ENCODE assay signal across 8 cellular contexts in the genomic region with DNA sequence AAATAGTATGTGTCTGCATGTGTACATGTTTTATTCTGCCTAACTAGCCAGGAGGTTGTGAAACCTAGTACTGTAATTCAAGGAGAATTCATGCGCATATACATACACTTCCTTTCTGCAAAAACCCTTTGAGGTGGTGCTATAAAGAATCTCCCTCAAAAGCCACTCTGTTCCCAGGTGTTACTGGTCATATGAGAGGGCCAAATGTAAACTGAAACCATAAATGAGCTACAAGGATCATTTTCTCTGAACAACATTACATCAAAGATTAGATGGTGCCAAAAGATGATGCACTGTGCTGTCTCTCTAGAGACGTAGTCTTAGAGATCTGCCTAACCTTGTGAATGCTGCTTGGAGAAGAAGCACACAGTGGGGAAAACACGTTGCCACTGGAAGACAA. TPM values are rescaled to one million over a fixed set of nuclear protein-coding genes. Genes with fewer than 3 reads are reported as not detected.
DNase-seq lines count a peak whose midpoint lies in the region; ATAC-seq and TF ChIP-seq lines count a peak whose summit lies in the region.

No MANE protein-coding gene starts in this region.

- CTCF ChIA-PET in WTC11 (lab: Charles Lee): interaction anchor here (1.1 kb wide), 1 partner anchor 79 kb away, joined by 3 read pairs; no protein-coding TSS in a partner anchor
- CTCF ChIA-PET in Calu3 (lab: Charles Lee): no interaction called here

- peak overlapping the region; percentile 45 for H3K4me3 Mint-ChIP-seq in T-helper 1 cell treated with Interleukin-12 subunit alpha and Interleukin-12 subunit beta and Interleukin-4 antibody, amounts not matched to agents 30 μg/mL and 1 μg/mL, for 36 hours
- H3K4me3 Mint-ChIP-seq in WTC11: no peak overlapping the region
- H3K4me3 Mint-ChIP-seq in stimulated activated naive B cell treated with anti-CD40 and anti-IgM and Interleukin-4, amounts not matched to agents 10 μg/mL and 1 μg/mL and 100 μg/mL, for 72 hours: no peak overlapping the region
- no peak overlapping the region for H3K4me3 Mint-ChIP-seq in Calu3 (ENCODE audit: low read depth, unreplicated experiment)

- H3K9me3 Mint-ChIP-seq in T-helper 1 cell treated with Interleukin-12 subunit alpha and Interleukin-12 subunit beta and Interleukin-4 antibody, amounts not matched to agents 30 μg/mL and 1 μg/mL, for 36 hours: no peaks in the 10 kb centered on the region
- H3K9me3 Mint-ChIP-seq in WTC11 (no peaks in the 10 kb centered on the region), Calu3 (ENCODE audit: low read depth, unreplicated experiment) (no peaks in the 10 kb centered on the region)
- no peaks in the 10 kb centered on the region for H3K9me3 Mint-ChIP-seq in stimulated activated naive B cell treated with anti-CD40 and anti-IgM and Interleukin-4, amounts not matched to agents 10 μg/mL and 1 μg/mL and 100 μg/mL, for 72 hours

- POLR2A ChIA-PET in WTC11 (lab: Charles Lee): no interaction called here

- DNase-seq in T-helper 1 cell (no peak), WTC11 (ENCODE audit: low spot score) (no peak), Calu3 (no peak), ACHN (no peak), HUDEP-2 (lab: John Stamatoyannopoulos, UW; ENCODE audit: unreplicated experiment in 76 of 76) (no peak)
- no peak for DNase-seq in stimulated activated naive B cell treated with anti-CD40 and anti-IgM and Interleukin-4, amounts not matched to agents 10 μg/mL and 1 μg/mL and 100 μg/mL, for 72 hours

- TF ChIP-seq CTCF in WTC11 (IDR thresholded peaks at IDR 0.05) (no peak), Calu3 (IDR thresholded peaks at IDR 0.05; ENCODE audit: unreplicated experiment) (no peak)

- no peaks in the 10 kb centered on the region for H3K27me3 Mint-ChIP-seq in T-helper 1 cell treated with Interleukin-12 subunit alpha and Interleukin-12 subunit beta and Interleukin-4 antibody, amounts not matched to agents 30 μg/mL and 1 μg/mL, for 36 hours (ENCODE audit: low read depth)
- H3K27me3 Mint-ChIP-seq in WTC11 (ENCODE audit: low read depth): no peaks in the 10 kb centered on the region
- no peaks in the 10 kb centered on the region for H3K27me3 Mint-ChIP-seq in stimulated activated naive B cell treated with anti-CD40 and anti-IgM and Interleukin-4, amounts not matched to agents 10 μg/mL and 1 μg/mL and 100 μg/mL, for 72 hours
- H3K27me3 Mint-ChIP-seq in Calu3 (ENCODE audit: unreplicated experiment): no peaks in the 10 kb centered on the region

- no TSS peak for BruUV-seq in Calu3 (replicated peaks; lab: Mats Ljungman, UMichigan)

- ATAC-seq in HG03175 (IDR thresholded peaks at IDR 0.05; ENCODE audit: unreplicated experiment) (peak; percentile 59), WTC11 (no peak)
- ATAC-seq in stimulated activated naive B cell treated with anti-CD40 and anti-IgM and Interleukin-4, amounts not matched to agents 10 μg/mL and 1 μg/mL and 100 μg/mL, for 72 hours (replicated peaks): peak; percentile 79 to 83

- H3K27ac Mint-ChIP-seq in T-helper 1 cell treated with Interleukin-12 subunit alpha and Interleukin-12 subunit beta and Interleukin-4 antibody, amounts not matched to agents 30 μg/mL and 1 μg/mL, for 36 hours: peak overlapping the region; percentile 76
- H3K27ac Mint-ChIP-seq in WTC11: peak overlapping the region; percentile 88
- H3K27ac Mint-ChIP-seq in stimulated activated naive B cell treated with anti-CD40 and anti-IgM and Interleukin-4, amounts not matched to agents 10 μg/mL and 1 μg/mL and 100 μg/mL, for 72 hours: no peak overlapping the region
- no peak overlapping the region for H3K27ac Mint-ChIP-seq in Calu3 (ENCODE audit: unreplicated experiment)

- in situ Hi-C loops in ACHN (cut with HindIII; ENCODE audit: low pct_ligation_motif_present, low pct_unique_long_range_greater_than_20kb, low sequenced_read_pairs): no loop called here

- intact Hi-C loops in Calu3 (cut with micrococcal nuclease; ENCODE audit: unreplicated experiment): no loop called here

- peaks cover 36% of the 10 kb centered on the region for H3K4me1 Mint-ChIP-seq in T-helper 1 cell treated with Interleukin-12 subunit alpha and Interleukin-12 subunit beta and Interleukin-4 antibody, amounts not matched to agents 30 μg/mL and 1 μg/mL, for 36 hours (ENCODE audit: low read depth)
- peaks cover 97% of the 10 kb centered on the region for H3K4me1 Mint-ChIP-seq in WTC11
- peaks cover 12 to 38% of the 10 kb centered on the region in 2 donors for H3K4me1 Mint-ChIP-seq in stimulated activated naive B cell treated with anti-CD40 and anti-IgM and Interleukin-4, amounts not matched to agents 10 μg/mL and 1 μg/mL and 100 μg/mL, for 72 hours
- peaks cover 25% of the 10 kb centered on the region for H3K4me1 Mint-ChIP-seq in Calu3 (ENCODE audit: low read depth, unreplicated experiment)

- peaks cover 7% of the 10 kb centered on the region for H3K36me3 Mint-ChIP-seq in T-helper 1 cell treated with Interleukin-12 subunit alpha and Interleukin-12 subunit beta and Interleukin-4 antibody, amounts not matched to agents 30 μg/mL and 1 μg/mL, for 36 hours (ENCODE audit: low read depth)
- H3K36me3 Mint-ChIP-seq in WTC11 (no peaks in the 10 kb centered on the region), Calu3 (ENCODE audit: insufficient read depth, unreplicated experiment) (no peaks in the 10 kb centered on the region)
- H3K36me3 Mint-ChIP-seq in stimulated activated naive B cell treated with anti-CD40 and anti-IgM and Interleukin-4, amounts not matched to agents 10 μg/mL and 1 μg/mL and 100 μg/mL, for 72 hours: no peaks in the 10 kb centered on the region

TF ChIP-seq in WTC11, 78 proteins besides CTCF, POLR2A, EP300 and RAD21 (continues in another document):
- TF ChIP-seq, protein P1, sequence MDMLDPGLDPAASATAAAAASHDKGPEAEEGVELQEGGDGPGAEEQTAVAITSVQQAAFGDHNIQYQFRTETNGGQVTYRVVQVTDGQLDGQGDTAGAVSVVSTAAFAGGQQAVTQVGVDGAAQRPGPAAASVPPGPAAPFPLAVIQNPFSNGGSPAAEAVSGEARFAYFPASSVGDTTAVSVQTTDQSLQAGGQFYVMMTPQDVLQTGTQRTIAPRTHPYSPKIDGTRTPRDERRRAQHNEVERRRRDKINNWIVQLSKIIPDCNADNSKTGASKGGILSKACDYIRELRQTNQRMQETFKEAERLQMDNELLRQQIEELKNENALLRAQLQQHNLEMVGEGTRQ (CRISPR knock-in tag; IDR thresholded peaks at IDR 0.05): no peak
- no peak for TF ChIP-seq ESRRA (CRISPR knock-in tag; IDR thresholded peaks at IDR 0.05; ENCODE audit: borderline replicate concordance)
- TF ChIP-seq, protein P2, sequence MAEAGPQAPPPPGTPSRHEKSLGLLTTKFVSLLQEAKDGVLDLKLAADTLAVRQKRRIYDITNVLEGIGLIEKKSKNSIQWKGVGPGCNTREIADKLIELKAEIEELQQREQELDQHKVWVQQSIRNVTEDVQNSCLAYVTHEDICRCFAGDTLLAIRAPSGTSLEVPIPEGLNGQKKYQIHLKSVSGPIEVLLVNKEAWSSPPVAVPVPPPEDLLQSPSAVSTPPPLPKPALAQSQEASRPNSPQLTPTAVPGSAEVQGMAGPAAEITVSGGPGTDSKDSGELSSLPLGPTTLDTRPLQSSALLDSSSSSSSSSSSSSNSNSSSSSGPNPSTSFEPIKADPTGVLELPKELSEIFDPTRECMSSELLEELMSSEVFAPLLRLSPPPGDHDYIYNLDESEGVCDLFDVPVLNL (CRISPR knock-in tag; IDR thresholded peaks at IDR 0.05; ENCODE audit: borderline replicate concordance, low read depth): no peak
- TF ChIP-seq TEAD1 (CRISPR knock-in tag; IDR thresholded peaks at IDR 0.05): no peak
- TF ChIP-seq, protein P3, sequence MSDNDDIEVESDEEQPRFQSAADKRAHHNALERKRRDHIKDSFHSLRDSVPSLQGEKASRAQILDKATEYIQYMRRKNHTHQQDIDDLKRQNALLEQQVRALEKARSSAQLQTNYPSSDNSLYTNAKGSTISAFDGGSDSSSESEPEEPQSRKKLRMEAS (CRISPR knock-in tag; IDR thresholded peaks at IDR 0.05): no peak
- TF ChIP-seq, protein P4, sequence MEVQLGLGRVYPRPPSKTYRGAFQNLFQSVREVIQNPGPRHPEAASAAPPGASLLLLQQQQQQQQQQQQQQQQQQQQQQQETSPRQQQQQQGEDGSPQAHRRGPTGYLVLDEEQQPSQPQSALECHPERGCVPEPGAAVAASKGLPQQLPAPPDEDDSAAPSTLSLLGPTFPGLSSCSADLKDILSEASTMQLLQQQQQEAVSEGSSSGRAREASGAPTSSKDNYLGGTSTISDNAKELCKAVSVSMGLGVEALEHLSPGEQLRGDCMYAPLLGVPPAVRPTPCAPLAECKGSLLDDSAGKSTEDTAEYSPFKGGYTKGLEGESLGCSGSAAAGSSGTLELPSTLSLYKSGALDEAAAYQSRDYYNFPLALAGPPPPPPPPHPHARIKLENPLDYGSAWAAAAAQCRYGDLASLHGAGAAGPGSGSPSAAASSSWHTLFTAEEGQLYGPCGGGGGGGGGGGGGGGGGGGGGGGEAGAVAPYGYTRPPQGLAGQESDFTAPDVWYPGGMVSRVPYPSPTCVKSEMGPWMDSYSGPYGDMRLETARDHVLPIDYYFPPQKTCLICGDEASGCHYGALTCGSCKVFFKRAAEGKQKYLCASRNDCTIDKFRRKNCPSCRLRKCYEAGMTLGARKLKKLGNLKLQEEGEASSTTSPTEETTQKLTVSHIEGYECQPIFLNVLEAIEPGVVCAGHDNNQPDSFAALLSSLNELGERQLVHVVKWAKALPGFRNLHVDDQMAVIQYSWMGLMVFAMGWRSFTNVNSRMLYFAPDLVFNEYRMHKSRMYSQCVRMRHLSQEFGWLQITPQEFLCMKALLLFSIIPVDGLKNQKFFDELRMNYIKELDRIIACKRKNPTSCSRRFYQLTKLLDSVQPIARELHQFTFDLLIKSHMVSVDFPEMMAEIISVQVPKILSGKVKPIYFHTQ (CRISPR knock-in tag; IDR thresholded peaks at IDR 0.05): no peak
- TF ChIP-seq, protein P5, sequence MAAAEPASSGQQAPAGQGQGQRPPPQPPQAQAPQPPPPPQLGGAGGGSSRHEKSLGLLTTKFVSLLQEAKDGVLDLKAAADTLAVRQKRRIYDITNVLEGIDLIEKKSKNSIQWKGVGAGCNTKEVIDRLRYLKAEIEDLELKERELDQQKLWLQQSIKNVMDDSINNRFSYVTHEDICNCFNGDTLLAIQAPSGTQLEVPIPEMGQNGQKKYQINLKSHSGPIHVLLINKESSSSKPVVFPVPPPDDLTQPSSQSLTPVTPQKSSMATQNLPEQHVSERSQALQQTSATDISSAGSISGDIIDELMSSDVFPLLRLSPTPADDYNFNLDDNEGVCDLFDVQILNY (CRISPR knock-in tag; IDR thresholded peaks at IDR 0.05): no peak

RNA-seq across cellular contexts. Expression of a gene that starts 15.7 kb away (rescaled TPM):
- total RNA-seq in WTC11 (2021) (160 to 172 TPM (median 168 TPM) in 3 replicates), Calu3 (2022) (19.4 and 24.6 TPM in 2 replicates)

Comparison
In these comparisons a context has a peak if more than half of its experiments do, and no peak if none do; other contexts are left out.
1. H3K27ac Mint-ChIP-seq: peak in T-helper 1 cell treated with Interleukin-12 subunit alpha and Interleukin-12 subunit beta and Interleukin-4 antibody, amounts not matched to agents 30 μg/mL and 1 μg/mL, for 36 hours (single experiment) and WTC11 (single experiment); none in stimulated activated naive B cell treated with anti-CD40 and anti-IgM and Interleukin-4, amounts not matched to agents 10 μg/mL and 1 μg/mL and 100 μg/mL, for 72 hours (single experiment) and Calu3 (single experiment).